17 cellular contexts compared by ENCODE assay signal in genomic region chr1:30323841-30324240, GRCh38.
A peak's percentile ranks its signal among the peaks of the same experiment; 100 is the strongest.
DNase-seq lines count a peak whose midpoint lies in the region; ATAC-seq and TF ChIP-seq lines count a peak whose summit lies in the region.
"Had no signal": no experiment of that assay in that cellular context is flagged by ENCODE, and none has a peak within 500 bp of the region (broad histone marks: within the 10 kb centered on the region; RNA-seq: fewer than 3 reads in every experiment).

No MANE protein-coding gene starts in this region.

- H3K79me1 ChIP-seq in mesenchymal stem cell (replicated peaks; ENCODE audit: low read length, poor library complexity, severe bottlenecking): no peaks in the 10 kb centered on the region

- H4K20me1 ChIP-seq in BLaER1: no peaks in the 10 kb centered on the region

- H3K4ac ChIP-seq in mesenchymal stem cell (ENCODE audit: low read depth in 1 of 2, low read length in 2 of 2): no peak overlapping the region

- no peaks in the 10 kb centered on the region for H3K36me3 Mint-ChIP-seq in endodermal cell (ENCODE audit: low read depth)
- no peaks in the 10 kb centered on the region for H3K36me3 Mint-ChIP-seq in T-cell
- H3K36me3 Mint-ChIP-seq: CD8-positive, alpha-beta T cell had no signal

- DNase-seq in H7 (peak; percentile 12), endodermal cell (peak; percentile 43), posterior vena cava (ENCODE audit: low spot score) (peak; percentile 37), mesenchymal stem cell (no peak), GM19240 (ENCODE audit: insufficient read length, low spot score) (no peak), T-cell (no peak)
- DNase-seq: ACHN, DND-41, NCI-H187 treated with DMSO at 0.1 percent for 48 hours, NCI-H2171, NCI-H510A, NCI-H82, Peyer's patch, SHP77 had no signal

- 80 to 86% methylated on average over 5 of the region's 5 CpGs for WGBS in endodermal cell (ENCODE audit: insufficient coverage in 1 of 2, insufficient read length in 1 of 2), 2 experiments
- WGBS in mesenchymal stem cell: 68% methylated on average over 5 of the region's 5 CpGs

- no peaks in the 10 kb centered on the region for H3K27me3 ChIP-seq in BLaER1
- no peaks in the 10 kb centered on the region for H3K27me3 ChIP-seq in H7 (ENCODE audit: control insufficient read depth, insufficient read depth, low read length)
- no peaks in the 10 kb centered on the region for H3K27me3 ChIP-seq in endodermal cell (ENCODE audit: control insufficient read depth, insufficient read depth, low read length, poor library complexity, severe bottlenecking)
- H3K27me3 ChIP-seq in mesenchymal stem cell (ENCODE audit: control insufficient read depth in 1 of 2, insufficient read depth in 1 of 2, low read length in 2 of 2): peaks cover 0 to 69% of the 10 kb centered on the region in 2 experiments
- H3K27me3 ChIP-seq: Peyer's patch had no signal

- H2AFZ ChIP-seq in mesenchymal stem cell (ENCODE audit: low read depth, low read length): no peak overlapping the region

- H3K4me3 ChIP-seq in BLaER1 (no peak overlapping the region), H7 (ENCODE audit: insufficient read depth, low read depth, low read length) (no peak overlapping the region), endodermal cell (ENCODE audit: low read length) (no peak overlapping the region), mesenchymal stem cell (ENCODE audit: insufficient read depth in 1 of 2, low read depth in 1 of 2, low read length in 2 of 2) (no peak overlapping the region)
- H3K4me3 ChIP-seq: Peyer's patch had no signal

- no peak overlapping the region for H4K91ac ChIP-seq in mesenchymal stem cell (ENCODE audit: low read length)

- H3K27ac Mint-ChIP-seq in endodermal cell: no peak overlapping the region
- H3K27ac Mint-ChIP-seq in T-cell: no peak overlapping the region
- H3K27ac Mint-ChIP-seq: CD8-positive, alpha-beta T cell had no signal

- no peak overlapping the region for H4K8ac ChIP-seq in mesenchymal stem cell (ENCODE audit: low read length)

- H3K9ac ChIP-seq in BLaER1: no peak overlapping the region; the same call in 1 of the 2 replicates
- no peak overlapping the region for H3K9ac ChIP-seq in endodermal cell (ENCODE audit: extremely low read depth, low read length, poor library complexity, severe bottlenecking)
- H3K9ac ChIP-seq in mesenchymal stem cell (ENCODE audit: low read length): no peak overlapping the region
- H3K9ac ChIP-seq: KMS-11 had no signal

- no peak overlapping the region for H3K14ac ChIP-seq in mesenchymal stem cell (ENCODE audit: low read length in 2 of 2)

- ATAC-seq in T-cell (replicated peaks in 1 of 4): no peak
- ATAC-seq: CD8-positive, alpha-beta T cell had no signal

- peaks cover 68% of the 10 kb centered on the region for H3K4me1 ChIP-seq in BLaER1
- peaks cover 9% of the 10 kb centered on the region for H3K4me1 ChIP-seq in endodermal cell (ENCODE audit: control insufficient read depth, insufficient read depth, low read length)
- H3K4me1 ChIP-seq in mesenchymal stem cell (ENCODE audit: control insufficient read depth, insufficient read depth, low read depth, low read length): no peaks in the 10 kb centered on the region
- H3K4me1 ChIP-seq: Peyer's patch had no signal

- H3K23ac ChIP-seq in mesenchymal stem cell (ENCODE audit: low read length in 2 of 2): no peak overlapping the region

- no peak overlapping the region for H3K4me3 Mint-ChIP-seq in endodermal cell
- no peak overlapping the region for H3K4me3 Mint-ChIP-seq in T-cell
- H3K4me3 Mint-ChIP-seq: CD8-positive, alpha-beta T cell had no signal

- POLR2A ChIA-PET in T-cell (lab: Charles Lee): no interaction called here

- H3K36me3 ChIP-seq in BLaER1: no peaks in the 10 kb centered on the region
- H3K36me3 ChIP-seq in H7 (replicated peaks; ENCODE audit: control insufficient read depth, insufficient read depth, low read length): no peaks in the 10 kb centered on the region
- no peaks in the 10 kb centered on the region for H3K36me3 ChIP-seq in endodermal cell (ENCODE audit: control insufficient read depth, insufficient read depth, low read length)
- H3K36me3 ChIP-seq in mesenchymal stem cell (ENCODE audit: control insufficient read depth in 1 of 2, insufficient read depth in 2 of 2, low read depth in 1 of 2, low read length in 2 of 2): no peaks in the 10 kb centered on the region
- H3K36me3 ChIP-seq: Peyer's patch had no signal

- no peaks in the 10 kb centered on the region for H3K9me3 Mint-ChIP-seq in endodermal cell
- H3K9me3 Mint-ChIP-seq in T-cell: no peaks in the 10 kb centered on the region
- H3K9me3 Mint-ChIP-seq: CD8-positive, alpha-beta T cell had no signal

- no peak overlapping the region for H2BK5ac ChIP-seq in mesenchymal stem cell (ENCODE audit: low read depth, low read length, poor library complexity, severe bottlenecking)

- H3K27ac ChIP-seq in BLaER1 (peak overlapping the region; percentile 26; the same call in 1 of the 2 replicates), endodermal cell (ENCODE audit: low read depth, low read length) (no peak overlapping the region), mesenchymal stem cell (ENCODE audit: low read length, poor library complexity, severe bottlenecking) (no peak overlapping the region)
- H3K27ac ChIP-seq: KMS-11, Peyer's patch had no signal

- no peak overlapping the region for H2AK5ac ChIP-seq in mesenchymal stem cell (ENCODE audit: low read length, severe bottlenecking)

- no peak overlapping the region for H3K18ac ChIP-seq in mesenchymal stem cell (ENCODE audit: low read depth in 1 of 2, low read length in 2 of 2)

- CTCF ChIA-PET in T-cell (lab: Charles Lee): no interaction called here

- H3K27me3 Mint-ChIP-seq in endodermal cell (ENCODE audit: insufficient read depth) (peaks cover 7% of the 10 kb centered on the region), T-cell (peaks cover 18 to 33% of the 10 kb centered on the region in 2 donors)

- H3K4me1 Mint-ChIP-seq in endodermal cell (peaks cover 12% of the 10 kb centered on the region), T-cell (no peaks in the 10 kb centered on the region)

- intact Hi-C loops in posterior vena cava (cut with DNase I): no loop called here

- H2BK15ac ChIP-seq in mesenchymal stem cell (ENCODE audit: low read depth, poor library complexity, severe bottlenecking): no peak overlapping the region

- no peak overlapping the region for H2BK12ac ChIP-seq in mesenchymal stem cell (ENCODE audit: low read length in 2 of 2)

- H3K4me2 ChIP-seq in BLaER1: peak overlapping the region; percentile 82
- H3K4me2 ChIP-seq in mesenchymal stem cell (ENCODE audit: low read length, poor library complexity, severe bottlenecking): no peak overlapping the region
- H3K4me2 ChIP-seq: KMS-11 had no signal

- no peak for TF ChIP-seq CTCF in endodermal cell (conservative IDR thresholded peaks at IDR 0.05)

- no peaks in the 10 kb centered on the region for H3K9me3 ChIP-seq in BLaER1
- H3K9me3 ChIP-seq in endodermal cell (ENCODE audit: control insufficient read depth, low read length): no peaks in the 10 kb centered on the region
- no peaks in the 10 kb centered on the region for H3K9me3 ChIP-seq in mesenchymal stem cell (ENCODE audit: control insufficient read depth, low read length)
- H3K9me3 ChIP-seq: Peyer's patch had no signal

- H2BK120ac ChIP-seq in mesenchymal stem cell (ENCODE audit: low read depth, low read length): no peak overlapping the region

Comparison
In these comparisons a context has a peak if more than half of its experiments do, and no peak if none do; other contexts are left out.
1. DNase-seq: peak in H7 (single experiment), endodermal cell (single experiment) and posterior vena cava (single experiment); none in mesenchymal stem cell (single experiment), GM19240 (single experiment) and T-cell (0 of 34).